ENCODE assay signal across 14 cellular contexts in the genomic region with DNA sequence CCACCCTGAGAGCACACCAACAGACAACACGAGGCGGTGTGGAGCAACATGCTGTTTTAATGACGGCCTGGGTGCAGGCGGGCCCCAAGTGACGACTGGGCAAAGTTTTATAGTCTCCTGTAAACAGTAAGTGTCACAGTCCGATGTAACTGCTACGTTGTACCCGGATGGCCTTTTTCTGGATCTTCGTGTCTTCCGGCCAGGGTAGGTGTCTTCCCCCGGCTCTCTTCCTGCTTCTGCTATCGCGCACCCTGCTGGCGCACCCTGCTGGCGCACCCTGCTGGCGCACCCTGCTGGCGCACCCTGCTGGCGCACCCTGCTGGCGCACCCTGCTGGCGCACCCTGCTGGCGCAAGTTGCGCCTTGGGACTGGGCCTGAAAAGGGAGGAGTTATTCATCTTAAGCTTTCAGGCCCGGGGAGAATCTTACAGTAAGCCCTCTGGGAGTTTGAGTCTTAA.
DNase-seq lines count a peak whose midpoint lies in the region; ATAC-seq and TF ChIP-seq lines count a peak whose summit lies in the region.
"Had no signal": no experiment of that assay in that cellular context is flagged by ENCODE, and none has a peak within 500 bp of the region (broad histone marks: within the 10 kb centered on the region; RNA-seq: fewer than 3 reads in every experiment).

No MANE protein-coding gene starts in this region.

- no peaks in the 10 kb centered on the region for H3K36me3 Mint-ChIP-seq in endothelial cell (ENCODE audit: low read depth, unreplicated experiment)

- CTCF ChIA-PET in SK-N-SH (lab: Yijun Ruan, JAX), result interaction anchor here (0.6 to 1.2 kb wide), 4 partner anchors 10 to 21 kb away, joined by 3 to 5 read pairs (median 3); no protein-coding TSS in a partner anchor

- H3K9me3 Mint-ChIP-seq in endothelial cell (ENCODE audit: unreplicated experiment), result no peaks in the 10 kb centered on the region
- H3K9me3 Mint-ChIP-seq: activated T-cell treated with anti-CD3 and anti-CD28 coated beads, Interleukin-2, amount 50 U/mL, for 72 hours had no signal

- H3K4me1 Mint-ChIP-seq in endothelial cell (ENCODE audit: unreplicated experiment), result peaks cover 32% of the 10 kb centered on the region

- peak overlapping the region in 1 of 2 experiments; percentile 93; a peak in 2 of 4 replicates for H3K27ac ChIP-seq in SK-N-SH (ENCODE audit: low read depth in 2 of 2, low read length in 1 of 2)
- no peak overlapping the region for H3K27ac ChIP-seq in MM.1S (ENCODE audit: low read length)
- no peak overlapping the region for H3K27ac ChIP-seq in smooth muscle cell (ENCODE audit: low read depth)

- no peaks in the 10 kb centered on the region for H3K79me2 ChIP-seq in SK-N-SH (ENCODE audit: insufficient read depth)
- H3K79me2 ChIP-seq in MM.1S (ENCODE audit: low read length), result no peaks in the 10 kb centered on the region
- no peaks in the 10 kb centered on the region for H3K79me2 ChIP-seq in smooth muscle cell (ENCODE audit: low read depth)

- no peak for ATAC-seq in SK-N-SH treated with all-trans-retinoic acid at 6 μM for 48 hours
- ATAC-seq in HG03565 (IDR thresholded peaks at IDR 0.05; ENCODE audit: unreplicated experiment), result no peak
- ATAC-seq: activated T-cell treated with anti-CD3 and anti-CD28 coated beads, Interleukin-2, amount 50 U/mL, for 72 hours had no signal

- no peak overlapping the region for H3K4me3 Mint-ChIP-seq in endothelial cell (ENCODE audit: unreplicated experiment)
- H3K4me3 Mint-ChIP-seq: activated T-cell treated with anti-CD3 and anti-CD28 coated beads, Interleukin-2, amount 50 U/mL, for 72 hours had no signal

- peaks cover 0 to 17% of the 10 kb centered on the region in 2 experiments; a peak in 2 of 4 replicates for H3K4me1 ChIP-seq in SK-N-SH (ENCODE audit: control insufficient read depth in 1 of 2, insufficient read depth in 2 of 2, low read depth in 1 of 2, low read length in 1 of 2)
- H3K4me1 ChIP-seq in MM.1S (ENCODE audit: low read length), result peaks cover 7% of the 10 kb centered on the region; the same call in 1 of the 2 replicates
- H3K4me1 ChIP-seq in smooth muscle cell (ENCODE audit: low read depth), result peaks cover 29% of the 10 kb centered on the region

- H3K4me2 ChIP-seq in SK-N-SH (no peak overlapping the region), MM.1S (ENCODE audit: low read depth, low read length) (no peak overlapping the region), smooth muscle cell (no peak overlapping the region)

- H3F3A ChIP-seq in SK-N-SH (replicated peaks; ENCODE audit: insufficient read depth) (peaks cover 24% of the 10 kb centered on the region), MM.1S (ENCODE audit: insufficient read depth, low read length) (no peaks in the 10 kb centered on the region), smooth muscle cell (ENCODE audit: low read depth) (no peaks in the 10 kb centered on the region)

- 91% methylated on average over 22 of the region's 23 CpGs for WGBS in SK-N-SH (ENCODE audit: low lambda C conversion rate)
- 87% methylated on average over 23 of the region's 23 CpGs for WGBS in smooth muscle cell (ENCODE audit: low lambda C conversion rate)

- H4K20me1 ChIP-seq in SK-N-SH (ENCODE audit: insufficient read depth) (no peaks in the 10 kb centered on the region), MM.1S (ENCODE audit: insufficient read depth, low read length) (no peaks in the 10 kb centered on the region), smooth muscle cell (ENCODE audit: low read depth) (no peaks in the 10 kb centered on the region)

- H3K27me3 Mint-ChIP-seq in endothelial cell (ENCODE audit: unreplicated experiment), result no peaks in the 10 kb centered on the region

- H3K27me3 ChIP-seq in SK-N-SH (ENCODE audit: insufficient read depth) (no peaks in the 10 kb centered on the region), MM.1S (replicated peaks; ENCODE audit: insufficient read depth, low read length) (no peaks in the 10 kb centered on the region), smooth muscle cell (ENCODE audit: low read depth) (no peaks in the 10 kb centered on the region)

- H3K4me3 ChIP-seq in SK-N-SH (ENCODE audit: low read depth in 2 of 2, low read length in 1 of 2) (no peak overlapping the region), MM.1S (ENCODE audit: low read length) (no peak overlapping the region), smooth muscle cell (no peak overlapping the region)
- H3K4me3 ChIP-seq: lung had no signal

- H3K36me3 ChIP-seq in SK-N-SH (replicated peaks in 1 of 2; ENCODE audit: control insufficient read depth in 1 of 2, insufficient read depth in 2 of 2, low read length in 1 of 2) (no peaks in the 10 kb centered on the region), MM.1S (replicated peaks; ENCODE audit: insufficient read depth, low read length) (no peaks in the 10 kb centered on the region), smooth muscle cell (ENCODE audit: low read depth) (no peaks in the 10 kb centered on the region)

- H3K9ac ChIP-seq in SK-N-SH (no peak overlapping the region), MM.1S (ENCODE audit: low read length) (no peak overlapping the region), smooth muscle cell (ENCODE audit: low read depth) (no peak overlapping the region)

- no peak overlapping the region for H3K27ac Mint-ChIP-seq in endothelial cell (ENCODE audit: unreplicated experiment)
- H3K27ac Mint-ChIP-seq: activated T-cell treated with anti-CD3 and anti-CD28 coated beads, Interleukin-2, amount 50 U/mL, for 72 hours had no signal

- no peak for TF ChIP-seq RAD21 in SK-N-SH (IDR thresholded peaks at IDR 0.05; ENCODE audit: low read length)

- no peaks in the 10 kb centered on the region for H3K9me3 ChIP-seq in SK-N-SH
- no peaks in the 10 kb centered on the region for H3K9me3 ChIP-seq in MM.1S (replicated peaks; ENCODE audit: insufficient read depth, low read length)
- H3K9me3 ChIP-seq in smooth muscle cell (replicated peaks; ENCODE audit: low read depth), result no peaks in the 10 kb centered on the region

- TF ChIP-seq CTCF in SK-N-SH (IDR thresholded peaks at IDR 0.05) (peak; percentile 57), MM.1S (IDR thresholded peaks at IDR 0.05; ENCODE audit: low read length) (peak; percentile 43), endothelial cell (IDR thresholded peaks at IDR 0.05; ENCODE audit: unreplicated experiment) (peak; percentile 78), smooth muscle cell (IDR thresholded peaks at IDR 0.05; ENCODE audit: borderline replicate concordance, insufficient read depth, poor library complexity, severe bottlenecking) (peak; percentile 25)

- H2AFZ ChIP-seq in SK-N-SH (ENCODE audit: low read depth) (no peak overlapping the region), MM.1S (ENCODE audit: low read length) (no peak overlapping the region), smooth muscle cell (ENCODE audit: low read depth) (no peak overlapping the region)

- POLR2A ChIA-PET in SK-N-SH (lab: Yijun Ruan, JAX), result no interaction called here

- DNase-seq in SK-N-SH (no peak), MM.1S (no peak), endothelial cell (ENCODE audit: low spot score) (peak; percentile 8), smooth muscle cell (lab: John Stamatoyannopoulos, UW; ENCODE audit: unreplicated experiment) (no peak), pons (ENCODE audit: low spot score) (no peak), SKM-1 (lab: John Stamatoyannopoulos, UW; ENCODE audit: unreplicated experiment) (no peak)
- DNase-seq: activated T-cell treated with anti-CD3 and anti-CD28 coated beads, Interleukin-2, amount 50 U/mL, for 72 hours; amniotic stem cell; Calu3; HCEC 1CT; NCI-H1048 had no signal

- H3K9me2 ChIP-seq in SK-N-SH (no peaks in the 10 kb centered on the region), MM.1S (replicated peaks; ENCODE audit: insufficient read depth, low read length) (no peaks in the 10 kb centered on the region)

- TF ChIP-seq EP300 in SK-N-SH (IDR thresholded peaks at IDR 0.05; ENCODE audit: borderline replicate concordance in 1 of 2, low read depth in 1 of 2, low read length in 1 of 2), result no peak

TF ChIP-seq in SK-N-SH, 30 proteins besides CTCF, POLR2A, EP300 and RAD21 (continues in another document):
- no peak for TF ChIP-seq SMC3 (IDR thresholded peaks at IDR 0.05; ENCODE audit: low read depth, low read length)
- TF ChIP-seq NFIC (IDR thresholded peaks at IDR 0.05; ENCODE audit: borderline replicate concordance), result no peak
- TF ChIP-seq, protein P1, sequence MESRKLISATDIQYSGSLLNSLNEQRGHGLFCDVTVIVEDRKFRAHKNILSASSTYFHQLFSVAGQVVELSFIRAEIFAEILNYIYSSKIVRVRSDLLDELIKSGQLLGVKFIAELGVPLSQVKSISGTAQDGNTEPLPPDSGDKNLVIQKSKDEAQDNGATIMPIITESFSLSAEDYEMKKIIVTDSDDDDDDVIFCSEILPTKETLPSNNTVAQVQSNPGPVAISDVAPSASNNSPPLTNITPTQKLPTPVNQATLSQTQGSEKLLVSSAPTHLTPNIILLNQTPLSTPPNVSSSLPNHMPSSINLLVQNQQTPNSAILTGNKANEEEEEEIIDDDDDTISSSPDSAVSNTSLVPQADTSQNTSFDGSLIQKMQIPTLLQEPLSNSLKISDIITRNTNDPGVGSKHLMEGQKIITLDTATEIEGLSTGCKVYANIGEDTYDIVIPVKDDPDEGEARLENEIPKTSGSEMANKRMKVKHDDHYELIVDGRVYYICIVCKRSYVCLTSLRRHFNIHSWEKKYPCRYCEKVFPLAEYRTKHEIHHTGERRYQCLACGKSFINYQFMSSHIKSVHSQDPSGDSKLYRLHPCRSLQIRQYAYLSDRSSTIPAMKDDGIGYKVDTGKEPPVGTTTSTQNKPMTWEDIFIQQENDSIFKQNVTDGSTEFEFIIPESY (IDR thresholded peaks at IDR 0.05; ENCODE audit: borderline replicate concordance, low read depth), result peak; percentile 67; the same call in 1 of the 2 replicates

TF ChIP-seq in SK-N-SH treated with all-trans-retinoic acid at 6 μM for 48 hours, 23 proteins besides CTCF, POLR2A, EP300 and RAD21 (continues in another document):
- TF ChIP-seq PATZ1 (CRISPR knock-in tag; IDR thresholded peaks at IDR 0.05; ENCODE audit: borderline replicate concordance) (no peak), ZFP3 (CRISPR knock-in tag; IDR thresholded peaks at IDR 0.05) (no peak), CSDC2 (CRISPR knock-in tag; IDR thresholded peaks at IDR 0.05) (no peak), ZFP30 (CRISPR knock-in tag; IDR thresholded peaks at IDR 0.05) (no peak), OSR1 (CRISPR knock-in tag; IDR thresholded peaks at IDR 0.05) (no peak)

Comparison
In these comparisons a context has a peak if more than half of its experiments do, and no peak if none do; other contexts are left out.
1. CTCF ChIP-seq: peak in every context shown above with its lines; median percentile 78 in endothelial cell; 57 in SK-N-SH; 43 in MM.1S; 25 in smooth muscle cell.